ENCODE assay signal across 27 cellular contexts in the genomic region with DNA sequence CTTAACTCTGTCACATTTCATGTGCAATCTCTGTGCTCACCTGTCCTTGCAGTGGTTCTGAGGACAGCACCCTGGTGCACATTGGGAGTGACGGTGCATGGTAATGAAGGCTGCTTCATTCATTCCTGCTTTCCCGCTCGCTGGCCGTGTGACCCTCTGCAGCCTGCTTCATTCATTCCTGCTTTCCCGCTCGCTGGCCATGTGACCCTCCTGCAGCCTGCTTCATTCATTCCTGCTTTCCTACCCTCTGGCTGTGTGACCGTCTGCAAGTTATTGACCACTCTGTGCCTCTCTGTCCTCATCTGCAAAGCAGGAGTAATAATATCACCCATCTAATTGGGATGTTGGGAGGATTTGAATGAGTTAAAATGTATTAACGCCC.
"Had no signal": no experiment of that assay in that cellular context is flagged by ENCODE, and none has a peak within 500 bp of the region (broad histone marks: within the 10 kb centered on the region; RNA-seq: fewer than 3 reads in every experiment).

No MANE protein-coding gene starts in this region.

- H3K4me1 Mint-ChIP-seq: activated CD4-positive, alpha-beta T cell treated with anti-CD3 and anti-CD28 coated beads for 36 hours; activated CD4-positive, alpha-beta T cell treated with anti-CD3 and anti-CD28 coated beads, Interleukin-2, amount 10 ng/mL, durations not matched to agents 7 days and 5 days; WTC11 had no signal

- DNase-seq: activated CD4-positive, alpha-beta T cell treated with anti-CD3 and anti-CD28 coated beads for 36 hours; activated CD4-positive, alpha-beta T cell treated with anti-CD3 and anti-CD28 coated beads, Interleukin-2, amount 10 ng/mL, durations not matched to agents 7 days and 5 days; activated CD4-positive, alpha-beta T cell treated with anti-CD3 and anti-CD28 coated beads, Interleukin-2, amount 50 U/mL, for 48 hours; activated CD8-positive, alpha-beta T cell treated with anti-CD3 and anti-CD28 coated beads, Interleukin-2, amount 10 ng/mL, durations not matched to agents 7 days and 5 days; activated gamma-delta T cell; activated naive CD4-positive, alpha-beta T cell treated with Interleukin-2 at 50 U/mL for 16 hours; activated T-cell treated with anti-CD3 and anti-CD28 coated beads, Interleukin-2, amount 50 U/mL, for 24 hours; anterior cingulate cortex; central memory CD4-positive, alpha-beta T cell; NCI-H1105; NCI-H1417 treated with DMSO at 0.1 percent for 48 hours; NCI-H2029; NCI-H345; NCI-H524 treated with DMSO at 0.1 percent for 48 hours; SHP77 treated with DMSO at 0.1 percent for 48 hours; SK-N-SH had no signal

- H3K27ac ChIP-seq: brain microvascular endothelial cell, SJSA1 had no signal

- H3K36me3 ChIP-seq: adrenal gland, brain microvascular endothelial cell, SJSA1 had no signal

- H3K27me3 Mint-ChIP-seq: activated CD4-positive, alpha-beta T cell treated with anti-CD3 and anti-CD28 coated beads for 36 hours; activated CD4-positive, alpha-beta T cell treated with anti-CD3 and anti-CD28 coated beads, Interleukin-2, amount 10 ng/mL, durations not matched to agents 7 days and 5 days; activated T-cell treated with anti-CD3 and anti-CD28 coated beads, Interleukin-2, amount 50 U/mL, for 24 hours had no signal

- ATAC-seq: activated CD4-positive, alpha-beta T cell treated with anti-CD3 and anti-CD28 coated beads for 36 hours; activated CD4-positive, CD25-positive, alpha-beta regulatory T cell treated with anti-CD3 and anti-CD28 coated beads, Interleukin-2, amount 50 U/mL, for 24 hours; activated CD8-positive, alpha-beta T cell treated with anti-CD3 and anti-CD28 coated beads, Interleukin-2, amount 10 ng/mL, durations not matched to agents 7 days and 5 days; activated naive CD4-positive, alpha-beta T cell treated with anti-CD3 and anti-CD28 coated beads, Interleukin-2, amount 50 U/mL, for 72 hours; K562; Panc1; WTC11 had no signal

- H3K9me3 ChIP-seq: adrenal gland, SJSA1, SK-N-SH had no signal

- H3K4me1 ChIP-seq: adrenal gland had no signal

- H3K4me3 ChIP-seq: adrenal gland, K562, SJSA1 had no signal

- FAIRE-seq: K562 had no signal

- H3K9ac ChIP-seq: SK-N-SH had no signal

- H3K27ac Mint-ChIP-seq: activated CD4-positive, alpha-beta T cell treated with anti-CD3 and anti-CD28 coated beads for 36 hours; activated CD4-positive, alpha-beta T cell treated with anti-CD3 and anti-CD28 coated beads, Interleukin-2, amount 10 ng/mL, durations not matched to agents 7 days and 5 days; activated CD8-positive, alpha-beta T cell treated with anti-CD3 and anti-CD28 coated beads, Interleukin-2, amount 10 ng/mL, durations not matched to agents 7 days and 5 days; activated naive CD4-positive, alpha-beta T cell treated with anti-CD3 and anti-CD28 coated beads, Interleukin-2, amount 50 U/mL, for 72 hours; activated T-cell treated with anti-CD3 and anti-CD28 coated beads, Interleukin-2, amount 50 U/mL, for 24 hours; activated T-helper 2 cell treated with anti-CD3 and anti-CD28 coated beads, Interferon-gamma antibody, Interleukin-2, Interleukin-4, amounts not matched to agents 10 μg/mL and 5 μg/mL and 100 μg/mL, durations not matched to agents 14 hours and 24 hours and 36 hours; T-helper 1 cell treated with Interleukin-12 subunit alpha and Interleukin-12 subunit beta and Interleukin-4 antibody, amounts not matched to agents 30 μg/mL and 1 μg/mL, for 36 hours; T-helper 2 cell treated with Interferon-gamma antibody and Interleukin-4, amounts not matched to agents 5 μg/mL and 100 μg/mL, for 36 hours; WTC11 had no signal

- H3K4me2 ChIP-seq: SK-N-SH had no signal

- H3K27me3 ChIP-seq: adrenal gland, brain microvascular endothelial cell, SJSA1 had no signal

- H3K4me3 Mint-ChIP-seq: activated CD4-positive, alpha-beta T cell treated with anti-CD3 and anti-CD28 coated beads for 36 hours; activated CD4-positive, alpha-beta T cell treated with anti-CD3 and anti-CD28 coated beads, Interleukin-2, amount 10 ng/mL, durations not matched to agents 7 days and 5 days; activated CD8-positive, alpha-beta T cell treated with anti-CD3 and anti-CD28 coated beads, Interleukin-2, amount 10 ng/mL, durations not matched to agents 7 days and 5 days; activated T-cell treated with anti-CD3 and anti-CD28 coated beads, Interleukin-2, amount 50 U/mL, for 24 hours; T-helper 1 cell treated with Interleukin-12 subunit alpha and Interleukin-12 subunit beta and Interleukin-4 antibody, amounts not matched to agents 30 μg/mL and 1 μg/mL, for 36 hours; T-helper 2 cell treated with Interferon-gamma antibody and Interleukin-4, amounts not matched to agents 5 μg/mL and 100 μg/mL, for 36 hours; WTC11 had no signal
